ENCODE assay signal across 1 cellular context in genomic region chr6:3825331-3825831, GRCh38.
TF ChIP-seq lines count a peak whose summit lies in the region.

No MANE protein-coding gene starts in this region.

TF ChIP-seq in HepG2, 621 proteins besides CTCF, POLR2A, EP300 and RAD21 (continued from another document and continues in another):
- no peak for TF ChIP-seq ZNF407 (CRISPR knock-in tag; IDR thresholded peaks at IDR 0.05; ENCODE audit: not compliant biosample characterization)
- no peak for TF ChIP-seq ZNF30 (CRISPR knock-in tag; IDR thresholded peaks at IDR 0.05)
- TF ChIP-seq NFYC (CRISPR knock-in tag; IDR thresholded peaks at IDR 0.05): no peak; the same call in 1 of the 2 replicates
- TF ChIP-seq ZNF724P (CRISPR knock-in tag; IDR thresholded peaks at IDR 0.05; ENCODE audit: borderline replicate concordance): no peak
- no peak for TF ChIP-seq FOSL1 (CRISPR knock-in tag; IDR thresholded peaks at IDR 0.05; ENCODE audit: borderline replicate concordance)
- no peak for TF ChIP-seq ZNF44 (CRISPR knock-in tag; IDR thresholded peaks at IDR 0.05)
- no peak for TF ChIP-seq AFF4 (CRISPR knock-in tag; IDR thresholded peaks at IDR 0.05)
- TF ChIP-seq GFI1 (CRISPR knock-in tag; IDR thresholded peaks at IDR 0.05; ENCODE audit: borderline replicate concordance): peak; percentile 71; the same call in 1 of the 2 replicates
- TF ChIP-seq NRL (CRISPR knock-in tag; IDR thresholded peaks at IDR 0.05; ENCODE audit: borderline replicate concordance): no peak
- no peak for TF ChIP-seq NPAS2 (CRISPR knock-in tag; IDR thresholded peaks at IDR 0.05; ENCODE audit: borderline replicate concordance)
- TF ChIP-seq GTF3A (CRISPR knock-in tag; conservative IDR thresholded peaks at IDR 0.05): 0 out of 2 replicates have a peak, but pooled peaks have one; percentile 63
- TF ChIP-seq, protein P1, sequence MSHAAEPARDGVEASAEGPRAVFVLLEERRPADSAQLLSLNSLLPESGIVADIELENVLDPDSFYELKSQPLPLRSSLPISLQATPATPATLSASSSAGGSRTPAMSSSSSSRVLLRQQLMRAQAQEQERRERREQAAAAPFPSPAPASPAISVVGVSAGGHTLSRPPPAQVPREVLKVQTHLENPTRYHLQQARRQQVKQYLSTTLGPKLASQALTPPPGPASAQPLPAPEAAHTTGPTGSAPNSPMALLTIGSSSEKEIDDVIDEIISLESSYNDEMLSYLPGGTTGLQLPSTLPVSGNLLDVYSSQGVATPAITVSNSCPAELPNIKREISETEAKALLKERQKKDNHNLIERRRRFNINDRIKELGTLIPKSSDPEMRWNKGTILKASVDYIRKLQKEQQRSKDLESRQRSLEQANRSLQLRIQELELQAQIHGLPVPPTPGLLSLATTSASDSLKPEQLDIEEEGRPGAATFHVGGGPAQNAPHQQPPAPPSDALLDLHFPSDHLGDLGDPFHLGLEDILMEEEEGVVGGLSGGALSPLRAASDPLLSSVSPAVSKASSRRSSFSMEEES (CRISPR knock-in tag; IDR thresholded peaks at IDR 0.05): peak; percentile 67
- TF ChIP-seq DZIP1 (CRISPR knock-in tag; IDR thresholded peaks at IDR 0.05): no peak
- TF ChIP-seq CENPX (CRISPR knock-in tag; IDR thresholded peaks at IDR 0.05): no peak
- TF ChIP-seq ZFP91 (CRISPR knock-in tag; IDR thresholded peaks at IDR 0.05; ENCODE audit: borderline replicate concordance): peak; percentile 64; the same call in 1 of the 2 replicates
- 0 out of 2 replicates have a peak, but pooled peaks have one; percentile 48 for TF ChIP-seq SIX4 (CRISPR knock-in tag; IDR thresholded peaks at IDR 0.05)
- peak; percentile 52; the same call in 1 of the 2 replicates for TF ChIP-seq PITX1 (CRISPR knock-in tag; IDR thresholded peaks at IDR 0.05)
- 0 out of 2 replicates have a peak, but pooled peaks have one; percentile 5 for TF ChIP-seq RFX3 (CRISPR knock-in tag; IDR thresholded peaks at IDR 0.05)
- TF ChIP-seq KMT2A (CRISPR knock-in tag; IDR thresholded peaks at IDR 0.05): peak; percentile 72
- no peak for TF ChIP-seq ZSCAN30 (CRISPR knock-in tag; IDR thresholded peaks at IDR 0.05)
- no peak; the same call in 1 of the 2 replicates for TF ChIP-seq KDM5B (CRISPR knock-in tag; IDR thresholded peaks at IDR 0.05; ENCODE audit: borderline replicate concordance)
- TF ChIP-seq, protein P2, sequence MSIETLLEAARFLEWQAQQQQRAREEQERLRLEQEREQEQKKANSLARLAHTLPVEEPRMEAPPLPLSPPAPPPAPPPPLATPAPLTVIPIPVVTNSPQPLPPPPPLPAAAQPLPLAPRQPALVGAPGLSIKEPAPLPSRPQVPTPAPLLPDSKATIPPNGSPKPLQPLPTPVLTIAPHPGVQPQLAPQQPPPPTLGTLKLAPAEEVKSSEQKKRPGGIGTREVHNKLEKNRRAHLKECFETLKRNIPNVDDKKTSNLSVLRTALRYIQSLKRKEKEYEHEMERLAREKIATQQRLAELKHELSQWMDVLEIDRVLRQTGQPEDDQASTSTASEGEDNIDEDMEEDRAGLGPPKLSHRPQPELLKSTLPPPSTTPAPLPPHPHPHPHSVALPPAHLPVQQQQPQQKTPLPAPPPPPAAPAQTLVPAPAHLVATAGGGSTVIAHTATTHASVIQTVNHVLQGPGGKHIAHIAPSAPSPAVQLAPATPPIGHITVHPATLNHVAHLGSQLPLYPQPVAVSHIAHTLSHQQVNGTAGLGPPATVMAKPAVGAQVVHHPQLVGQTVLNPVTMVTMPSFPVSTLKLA (IDR thresholded peaks at IDR 0.05): no peak
- TF ChIP-seq CSRNP2 (CRISPR knock-in tag; conservative IDR thresholded peaks at IDR 0.05; ENCODE audit: low read depth): no peak
- no peak for TF ChIP-seq KDM6A (CRISPR knock-in tag; IDR thresholded peaks at IDR 0.05; ENCODE audit: low read depth)
- no peak for TF ChIP-seq ZNF773 (CRISPR knock-in tag; IDR thresholded peaks at IDR 0.05; ENCODE audit: borderline replicate concordance)
- no peak for TF ChIP-seq HOXD1 (CRISPR knock-in tag; IDR thresholded peaks at IDR 0.05)
- 0 out of 2 replicates have a peak, but pooled peaks have one; percentile 28 for TF ChIP-seq MXD3 (CRISPR knock-in tag; IDR thresholded peaks at IDR 0.05)
- no peak for TF ChIP-seq MBNL3 (CRISPR knock-in tag; conservative IDR thresholded peaks at IDR 0.05)
- TF ChIP-seq FOXP1 (IDR thresholded peaks at IDR 0.05): no peak
- 0 out of 2 replicates have a peak, but pooled peaks have one; percentile 33 for TF ChIP-seq FOXP1 (CRISPR knock-in tag; IDR thresholded peaks at IDR 0.05)
- TF ChIP-seq JUND (CRISPR knock-in tag; IDR thresholded peaks at IDR 0.05): no peak
- TF ChIP-seq THAP11 (CRISPR knock-in tag; IDR thresholded peaks at IDR 0.05): peak; percentile 38; the same call in 1 of the 2 replicates
- peak; percentile 74; the same call in 1 of the 2 replicates for TF ChIP-seq REPIN1 (CRISPR knock-in tag; IDR thresholded peaks at IDR 0.05; ENCODE audit: borderline replicate concordance, low read depth)
- no peak for TF ChIP-seq CCAR2 (optimal IDR thresholded peaks at IDR 0.05; ENCODE audit: low read depth, low read length)
- TF ChIP-seq ZNF121 (CRISPR knock-in tag; IDR thresholded peaks at IDR 0.05): no peak
- TF ChIP-seq ZNF382 (CRISPR knock-in tag; IDR thresholded peaks at IDR 0.05; ENCODE audit: borderline replicate concordance): no peak
- no peak for TF ChIP-seq AGO2 (optimal IDR thresholded peaks at IDR 0.05; ENCODE audit: low read depth, low read length)
- TF ChIP-seq ZNF24 (IDR thresholded peaks at IDR 0.05): peak; percentile 93
